In genomic region chr17:49444384-49444783, GRCh38 we compare ENCODE assay signal across 19 cellular contexts. TPM values are rescaled to one million over a fixed set of nuclear protein-coding genes. Genes with fewer than 3 reads are reported as not detected.
"Had no signal": no experiment of that assay in that cellular context is flagged by ENCODE, and none has a peak within 500 bp of the region (broad histone marks: within the 10 kb centered on the region; RNA-seq: fewer than 3 reads in every experiment).

No MANE protein-coding gene starts in this region.

- DNase-seq: KBM-7, MV-4-11, NCI-H1092, NCI-H1105 treated with DMSO at 0.1 percent for 48 hours, NCI-H1417 treated with DMSO at 0.1 percent for 48 hours, NCI-H146, NCI-H1694 treated with DMSO at 0.1 percent for 48 hours, NCI-H1930, NCI-H2081, NCI-H2171, NCI-H226, NCI-H446, NCI-H510A, NCI-H524 treated with DMSO at 0.1 percent for 48 hours, NCI-H69, NCI-H774, RPMI8226, SHP77 had no signal

- H3K9me3 Mint-ChIP-seq: IgD-negative memory B cell had no signal

- H3K4me3 Mint-ChIP-seq: IgD-negative memory B cell had no signal

- H3K4me1 Mint-ChIP-seq: IgD-negative memory B cell had no signal

RNA-seq across cellular contexts. Expression of gene NGFR, which starts 50.7 kb away (rescaled TPM):
- polyA plus RNA-seq: IgD-negative memory B cell had no signal
